11 cellular contexts compared by ENCODE assay signal in genomic region chr4:86592553-86593249, GRCh38. TPM values are rescaled to one million over a fixed set of nuclear protein-coding genes. Genes with fewer than 3 reads are reported as not detected.
DNase-seq lines count a peak whose midpoint lies in the region; ATAC-seq, FAIRE-seq and TF ChIP-seq lines count a peak whose summit lies in the region.
"Had no signal": no experiment of that assay in that cellular context is flagged by ENCODE, and none has a peak within 500 bp of the region (broad histone marks: within the 10 kb centered on the region; RNA-seq: fewer than 3 reads in every experiment).

No MANE protein-coding gene starts in this region.

- DNase-seq in NCI-H510A treated with DMSO at 0.1 percent for 48 hours (lab: John Stamatoyannopoulos, UW) (peak; percentile 39), NCI-H510A (lab: John Stamatoyannopoulos, UW) (no peak), astrocyte of the hippocampus (ENCODE audit: low read depth, low spot score) (peak; percentile 42), keratinocyte (ENCODE audit: low read depth, low spot score) (no peak), upper lobe of left lung (no peak), NCI-H2171 treated with DMSO at 0.1 percent for 48 hours (lab: John Stamatoyannopoulos, UW) (no peak)
- DNase-seq in stimulated activated CD4-positive, alpha-beta T cell treated with anti-CD3 and anti-CD28 coated beads, Interleukin-4, amount 100 ng/mL, for 24 hours = no peak
- no peak for DNase-seq in effector memory CD4-positive, alpha-beta T cell
- DNase-seq: MM.1S, Right ventricle myocardium superior had no signal

- peak overlapping the region; percentile 92 for H3K9ac ChIP-seq in keratinocyte (ENCODE audit: control insufficient read depth, extremely low read depth, insufficient read depth, low read length)

- 55 to 56% methylated on average over 3 of the region's 3 CpGs for WGBS in upper lobe of left lung, 2 donors

- TF ChIP-seq POLR2A in upper lobe of left lung (IDR thresholded peaks at IDR 0.05) = no peak

- dilution Hi-C loops in keratinocyte (cut with MboI; ENCODE audit: extremely low pct_ligation_motif_present, low sequenced_read_pairs) = no loop called here

- H3K4me3 ChIP-seq in keratinocyte (ENCODE audit: control insufficient read depth in 2 of 3, extremely low read depth in 1 of 3, insufficient read depth in 2 of 3, low read depth in 1 of 3, low read length in 3 of 3) (peak overlapping the region; percentile 75 to 99 (median 91)), upper lobe of left lung (peak overlapping the region in 3 of 4 donors; percentile 63 to 79 (median 72))
- H3K4me3 ChIP-seq in effector memory CD4-positive, alpha-beta T cell (ENCODE audit: insufficient read depth, low read depth, low read length, poor library complexity, severe bottlenecking) = no peak overlapping the region

- peaks cover 39% of the 10 kb centered on the region for H3K79me2 ChIP-seq in keratinocyte (ENCODE audit: control insufficient read depth, insufficient read depth, low read length)

- peak; percentile 84 for FAIRE-seq in keratinocyte (lab: Jason Lieb, UNC)
- FAIRE-seq: A204.1 had no signal

- H3K4me2 ChIP-seq in keratinocyte (ENCODE audit: control insufficient read depth, extremely low read depth, insufficient read depth, low read depth, low read length) = peak overlapping the region; percentile 98

- H2AFZ ChIP-seq in keratinocyte (ENCODE audit: control insufficient read depth, low read length) = peak overlapping the region; percentile 67

- no peak for ATAC-seq in upper lobe of left lung (ENCODE audit: low FRiP score in 2 of 2)

- H3K27me3 ChIP-seq in keratinocyte (ENCODE audit: control insufficient read depth, extremely low read depth, insufficient read depth, low read length) = no peaks in the 10 kb centered on the region
- no peaks in the 10 kb centered on the region for H3K27me3 ChIP-seq in upper lobe of left lung
- peaks cover 4% of the 10 kb centered on the region for H3K27me3 ChIP-seq in effector memory CD4-positive, alpha-beta T cell (replicated peaks; ENCODE audit: control insufficient read depth, insufficient read depth, low read length, poor library complexity, severe bottlenecking)

- TF ChIP-seq EP300 in upper lobe of left lung (IDR thresholded peaks at IDR 0.05) = no peak

- H3K9me3 ChIP-seq in keratinocyte (ENCODE audit: control insufficient read depth, low read depth, low read length) (no peaks in the 10 kb centered on the region), upper lobe of left lung (no peaks in the 10 kb centered on the region)
- no peaks in the 10 kb centered on the region for H3K9me3 ChIP-seq in effector memory CD4-positive, alpha-beta T cell (ENCODE audit: control insufficient read depth, low read length)

- TF ChIP-seq CTCF in keratinocyte (optimal IDR thresholded peaks at IDR 0.05 in 1 of 3, IDR thresholded peaks at IDR 0.05 in 1 of 3, conservative IDR thresholded peaks at IDR 0.05 in 1 of 3; ENCODE audit: extremely low read depth in 1 of 3, insufficient read depth in 2 of 3, low read length in 3 of 3) (no peak), upper lobe of left lung (IDR thresholded peaks at IDR 0.05) (no peak)

- H3K27ac ChIP-seq in keratinocyte (ENCODE audit: control insufficient read depth, insufficient read depth, low read length) (peak overlapping the region; percentile 79), upper lobe of left lung (peak overlapping the region in 1 of 4 donors; percentile 75)
- no peak overlapping the region for H3K27ac ChIP-seq in effector memory CD4-positive, alpha-beta T cell (ENCODE audit: insufficient read depth, low read length, poor library complexity, severe bottlenecking)

- no peaks in the 10 kb centered on the region for H3K9me1 ChIP-seq in keratinocyte (ENCODE audit: control insufficient read depth, extremely low read depth, insufficient read depth, low read length)

- H3K4me1 ChIP-seq in keratinocyte (ENCODE audit: control insufficient read depth, extremely low read depth, insufficient read depth, low read length) (peaks cover 26% of the 10 kb centered on the region), upper lobe of left lung (peaks cover 0 to 14% (median 2%) of the 10 kb centered on the region in 4 donors)
- H3K4me1 ChIP-seq in effector memory CD4-positive, alpha-beta T cell (ENCODE audit: control insufficient read depth, insufficient read depth, low read length, poor library complexity, severe bottlenecking) = no peaks in the 10 kb centered on the region

- H4K20me1 ChIP-seq in keratinocyte (ENCODE audit: control insufficient read depth, extremely low read depth, insufficient read depth, low read length) = no peaks in the 10 kb centered on the region

- H3K36me3 ChIP-seq in keratinocyte (ENCODE audit: control insufficient read depth in 2 of 2, extremely low read depth in 1 of 2, insufficient read depth in 2 of 2, low read length in 2 of 2) (no peaks in the 10 kb centered on the region), upper lobe of left lung (no peaks in the 10 kb centered on the region)
- no peaks in the 10 kb centered on the region for H3K36me3 ChIP-seq in effector memory CD4-positive, alpha-beta T cell (ENCODE audit: control insufficient read depth, insufficient read depth, low read length)

RNA-seq across cellular contexts. Expression of gene PTPN13, which starts 1.4 kb away (rescaled TPM):
- polyA plus RNA-seq in keratinocyte = 19.3 to 37.6 TPM (median 23.5 TPM) in 3 replicates
- 9.9 TPM for polyA plus RNA-seq in keratinocyte (2011; ENCODE audit: low read depth)
- polyA plus RNA-seq in keratinocyte (2011; cell fraction: cytosol; rRNA removed) = 14.4 and 26.2 TPM in 2 replicates
- 32.9 and 37.7 TPM in 2 replicates for polyA plus RNA-seq in keratinocyte (2011; cell fraction: nucleus; rRNA removed)
- polyA plus RNA-seq in keratinocyte (2012; ENCODE audit: low replicate concordance) = 12.2 and 27.5 TPM in 2 replicates
- polyA minus RNA-seq in keratinocyte = 21.1 to 82.0 TPM (median 37.8 TPM) in 3 replicates
- polyA minus RNA-seq in keratinocyte (2011; cell fraction: cytosol; rRNA and poly(A)+ RNA removed) = 21.3 TPM
- polyA minus RNA-seq in keratinocyte (2011; cell fraction: nucleus; rRNA and poly(A)+ RNA removed) = 70.1 and 105 TPM in 2 replicates
- 100 to 1,000 TPM in 2 of 6 donors, 10 to 100 TPM in 4; 50.1 to 163 (median 96.7) TPM for total RNA-seq in upper lobe of left lung

Comparison
In these comparisons a context has a peak if more than half of its experiments do, and no peak if none do; other contexts are left out.
1. DNase-seq: peak in NCI-H510A treated with DMSO at 0.1 percent for 48 hours (single experiment) and astrocyte of the hippocampus (single experiment); none in NCI-H510A (single experiment), keratinocyte (single experiment), upper lobe of left lung (0 of 2), NCI-H2171 treated with DMSO at 0.1 percent for 48 hours (single experiment), stimulated activated CD4-positive, alpha-beta T cell treated with anti-CD3 and anti-CD28 coated beads, Interleukin-4, amount 100 ng/mL, for 24 hours (single experiment) and effector memory CD4-positive, alpha-beta T cell (0 of 3).